Comparison of ENCODE assay signal across 10 cellular contexts in genomic region chr7:108592633-108593277, GRCh38. TPM values are rescaled to one million over a fixed set of nuclear protein-coding genes. Genes with fewer than 3 reads are reported as not detected.
DNase-seq lines count a peak whose midpoint lies in the region; ATAC-seq and TF ChIP-seq lines count a peak whose summit lies in the region.
"Had no signal": no experiment of that assay in that cellular context is flagged by ENCODE, and none has a peak within 500 bp of the region (broad histone marks: within the 10 kb centered on the region; RNA-seq: fewer than 3 reads in every experiment).

No MANE protein-coding gene starts in this region.

- H3K14ac ChIP-seq in IMR-90 (replicated peaks; ENCODE audit: low read depth, low read length), result no peak overlapping the region

- POLR2A ChIA-PET in IMR-90 (lab: Charles Lee; ENCODE audit: unreplicated experiment), result interaction anchor here (0.7 kb wide), 1 partner anchor 1737 kb away, joined by 4 read pairs; no protein-coding TSS in a partner anchor
- POLR2A ChIA-PET in PC-3 (lab: Charles Lee; ENCODE audit: unreplicated experiment), result no interaction called here

- intact Hi-C loops in IMR-90 (cut with micrococcal nuclease) (no loop called here), PC-3 (cut with micrococcal nuclease) (no loop called here), head of caudate nucleus (cut with DNase I) (no loop called here), ascending aorta (cut with DNase I) (no loop called here)

- H2BK5ac ChIP-seq in IMR-90 (ENCODE audit: low read depth, low read length, poor library complexity, severe bottlenecking), result no peak overlapping the region

- H3K9me3 ChIP-seq in BE2C (no peaks in the 10 kb centered on the region), IMR-90 (ENCODE audit: control insufficient read depth, insufficient read depth, low read length) (no peaks in the 10 kb centered on the region), PC-3 (ENCODE audit: low read length) (no peaks in the 10 kb centered on the region), ascending aorta (no peaks in the 10 kb centered on the region)

- no peaks in the 10 kb centered on the region for H3K9me1 ChIP-seq in IMR-90 (ENCODE audit: insufficient read depth, low read length)

- ATAC-seq in IMR-90 (ENCODE audit: low read depth) (0 out of 2 replicates have a peak, but pooled peaks have one; percentile 56), PC-3 (peak; percentile 83), GM18520 (IDR thresholded peaks at IDR 0.05; ENCODE audit: unreplicated experiment) (no peak)
- ATAC-seq: left colon had no signal

- H2BK15ac ChIP-seq in IMR-90 (ENCODE audit: low read depth, low read length), result no peak overlapping the region

- H3K4me3 ChIP-seq in BE2C (ENCODE audit: low read depth, low read length) (no peak overlapping the region), IMR-90 (ENCODE audit: insufficient read depth, low read depth, low read length) (no peak overlapping the region), PC-3 (ENCODE audit: low read length) (no peak overlapping the region), ascending aorta (no peak overlapping the region)

- H3K36me3 ChIP-seq in BE2C (no peaks in the 10 kb centered on the region), IMR-90 (ENCODE audit: control insufficient read depth, insufficient read depth, low read length) (no peaks in the 10 kb centered on the region), PC-3 (ENCODE audit: low read depth, low read length) (no peaks in the 10 kb centered on the region), ascending aorta (no peaks in the 10 kb centered on the region)

- H4K20me1 ChIP-seq in IMR-90 (ENCODE audit: insufficient read depth, low read length), result no peaks in the 10 kb centered on the region
- H4K20me1 ChIP-seq in PC-3 (ENCODE audit: low read length), result no peaks in the 10 kb centered on the region

- no peak for TF ChIP-seq POLR2A in IMR-90 (IDR thresholded peaks at IDR 0.05; ENCODE audit: low read depth, low read length)

- H2AFZ ChIP-seq in IMR-90 (replicated peaks; ENCODE audit: low read length, poor library complexity), result no peak overlapping the region
- H2AFZ ChIP-seq in PC-3 (ENCODE audit: low read length), result no peak overlapping the region

- no peak overlapping the region for H3K18ac ChIP-seq in IMR-90 (ENCODE audit: low read depth, low read length)

- H4K5ac ChIP-seq in IMR-90 (ENCODE audit: low read depth, low read length), result no peak overlapping the region

- in situ Hi-C loops in IMR-90 (cut with MboI; ENCODE audit: low sequenced_read_pairs), result no loop called here

- no peak overlapping the region for H4K8ac ChIP-seq in IMR-90 (ENCODE audit: low read depth in 2 of 2, low read length in 2 of 2)

- dilution Hi-C loops in IMR-90 (cut with HindIII; ENCODE audit: low sequenced_read_pairs, unreplicated experiment), result no loop called here

- no peak overlapping the region for H3K4ac ChIP-seq in IMR-90 (ENCODE audit: low read depth, low read length)

- no peak for TF ChIP-seq RAD21 in IMR-90 (IDR thresholded peaks at IDR 0.05; ENCODE audit: low read length)

- TF ChIP-seq CTCF in BE2C (IDR thresholded peaks at IDR 0.05; ENCODE audit: low read depth, low read length) (peak; percentile 77), IMR-90 (conservative IDR thresholded peaks at IDR 0.05; ENCODE audit: low read depth, low read length) (peak; percentile 23; the same call in 1 of the 2 replicates), PC-3 (conservative IDR thresholded peaks at IDR 0.05; ENCODE audit: low read depth, low read length) (peak; percentile 66), ascending aorta (IDR thresholded peaks at IDR 0.05) (no peak)

- peaks cover 3% of the 10 kb centered on the region; the same call in 1 of the 2 replicates for H3K4me1 ChIP-seq in BE2C
- no peaks in the 10 kb centered on the region for H3K4me1 ChIP-seq in IMR-90 (ENCODE audit: control insufficient read depth, insufficient read depth, low read length)
- no peaks in the 10 kb centered on the region for H3K4me1 ChIP-seq in PC-3 (ENCODE audit: insufficient read depth, low read length)
- no peaks in the 10 kb centered on the region for H3K4me1 ChIP-seq in ascending aorta

- H3K27me3 ChIP-seq in BE2C, result no peaks in the 10 kb centered on the region
- no peaks in the 10 kb centered on the region for H3K27me3 ChIP-seq in IMR-90 (ENCODE audit: control insufficient read depth, insufficient read depth, low read length)
- no peaks in the 10 kb centered on the region for H3K27me3 ChIP-seq in PC-3 (ENCODE audit: low read length)
- H3K27me3 ChIP-seq in ascending aorta, result no peaks in the 10 kb centered on the region

- no peak overlapping the region for H2AK9ac ChIP-seq in IMR-90 (replicated peaks; ENCODE audit: low read depth, low read length, poor library complexity)

- CTCF ChIA-PET in IMR-90 (lab: Yijun Ruan, JAX), result no interaction called here
- CTCF ChIA-PET in PC-3 (lab: Charles Lee), result interaction anchor here (0.6 kb wide), 2 partner anchors 48 to 94 kb away, joined by 3 to 4 read pairs; no protein-coding TSS in a partner anchor

- H3K9ac ChIP-seq in IMR-90 (ENCODE audit: low read depth, low read length) (no peak overlapping the region), PC-3 (ENCODE audit: low read length) (no peak overlapping the region)

- H2AK5ac ChIP-seq in IMR-90 (ENCODE audit: low read depth, low read length), result no peak overlapping the region

- DNase-seq in BE2C (peak; percentile 82), IMR-90 (no peak), PC-3 (peak; percentile 42), head of caudate nucleus (peak in 40 of 42 donors; percentile 12 to 81 (median 54)), kidney glomerular epithelial cell (lab: John Stamatoyannopoulos, UW) (no peak), ascending aorta (ENCODE audit: low spot score in 2 of 2) (no peak)
- DNase-seq in stimulated activated naive CD4-positive, alpha-beta T cell treated with Interleukin-2 at 50 U/mL for 16 hours (lab: John Stamatoyannopoulos, UW), result no peak
- DNase-seq: activated effector memory CD4-positive, alpha-beta T cell treated with Interleukin-2 at 50 U/mL for 16 hours; left colon had no signal

- no peaks in the 10 kb centered on the region for H3K79me2 ChIP-seq in PC-3 (ENCODE audit: low read length)

- H3K9me2 ChIP-seq in PC-3 (replicated peaks; ENCODE audit: low read length), result no peaks in the 10 kb centered on the region

- no peak overlapping the region for H2BK20ac ChIP-seq in IMR-90 (ENCODE audit: low read depth, low read length)

- no CpG with 5 or more reads among the region's 4 CpGs for WGBS in IMR-90 (ENCODE audit: extremely low coverage in 2 of 2, insufficient read length in 1 of 2), 2 experiments

- H2BK120ac ChIP-seq in IMR-90 (ENCODE audit: low read depth, low read length), result no peak overlapping the region

- no peak overlapping the region for H4K91ac ChIP-seq in IMR-90 (ENCODE audit: insufficient read depth, low read depth, low read length)

- no peak overlapping the region for H3K56ac ChIP-seq in IMR-90 (ENCODE audit: extremely low read depth, insufficient read depth, low read length)

- H3K27ac ChIP-seq in IMR-90 (ENCODE audit: insufficient read depth, low read length) (no peak overlapping the region), PC-3 (ENCODE audit: low read length) (no peak overlapping the region), ascending aorta (no peak overlapping the region)

- H3K23ac ChIP-seq in IMR-90 (ENCODE audit: low read depth, low read length), result no peak overlapping the region

- BruUV-seq in IMR-90 (replicated peaks; lab: Mats Ljungman, UMichigan), result no TSS peak
- no TSS peak for BruUV-seq in PC-3 (replicated peaks; lab: Mats Ljungman, UMichigan)

- H3F3A ChIP-seq in PC-3 (ENCODE audit: low read length, unreplicated experiment), result no peaks in the 10 kb centered on the region

- H3K4me2 ChIP-seq in IMR-90 (ENCODE audit: low read depth, low read length) (no peak overlapping the region), PC-3 (ENCODE audit: low read length) (no peak overlapping the region)

- no peaks in the 10 kb centered on the region for H3K79me1 ChIP-seq in IMR-90 (ENCODE audit: low read depth in 1 of 2, low read length in 2 of 2)

TF ChIP-seq in IMR-90, 13 proteins besides CTCF, POLR2A, EP300 and RAD21 (continues in another document):
- TF ChIP-seq CEBPB (IDR thresholded peaks at IDR 0.05; ENCODE audit: low read depth, low read length) (no peak), CHD1 (IDR thresholded peaks at IDR 0.05; ENCODE audit: low read depth, low read length) (no peak), FOS (IDR thresholded peaks at IDR 0.05; ENCODE audit: low read depth, low read length) (no peak), MAZ (IDR thresholded peaks at IDR 0.05; ENCODE audit: borderline replicate concordance, low read depth, low read length) (no peak), USF2 (IDR thresholded peaks at IDR 0.05; ENCODE audit: low read depth, low read length) (no peak), SMC3 (IDR thresholded peaks at IDR 0.05; ENCODE audit: low read depth, low read length) (no peak), BHLHE40 (IDR thresholded peaks at IDR 0.05; ENCODE audit: low read depth, low read length) (no peak)

RNA-seq across cellular contexts. Expression of gene DNAJB9, which starts 23.1 kb away (rescaled TPM):
- 54.5 TPM for polyA plus RNA-seq in BE2C (2012; ENCODE audit: insufficient read depth, insufficient read length, low read depth)
- total RNA-seq in IMR-90 (2012; rRNA removed), result 31.7 and 44.6 TPM in 2 replicates
- polyA plus RNA-seq in IMR-90 (2012; rRNA removed), result 3.8 and 4.6 TPM in 2 replicates
- polyA plus RNA-seq in IMR-90 (2012; cell fraction: cytosol; rRNA removed), result 6.1 and 11.0 TPM in 2 replicates
- polyA plus RNA-seq in IMR-90 (2012; cell fraction: nucleus; rRNA removed; ENCODE audit: low replicate concordance), result 2.1 and 2.7 TPM in 2 replicates
- 19.2 and 24.0 TPM in 2 replicates for total RNA-seq in PC-3 (2014; rRNA removed)
- total RNA-seq in ascending aorta, result 7.5 TPM

RNA-seq across cellular contexts. Expression of gene THAP5, which starts 23.2 kb away (rescaled TPM):
- 20.3 TPM for polyA plus RNA-seq in BE2C (2012; ENCODE audit: insufficient read depth, insufficient read length, low read depth)
- total RNA-seq in IMR-90 (2012; rRNA removed) (23.7 and 32.5 TPM in 2 replicates), PC-3 (2014; rRNA removed) (8.1 and 11.8 TPM in 2 replicates), ascending aorta (18.1 TPM)
- polyA plus RNA-seq in IMR-90 (2012; rRNA removed), result 5.2 and 6.7 TPM in 2 replicates
- polyA plus RNA-seq in IMR-90 (2012; cell fraction: cytosol; rRNA removed), result 1.1 and 1.4 TPM in 2 replicates
- polyA plus RNA-seq in IMR-90 (2012; cell fraction: nucleus; rRNA removed; ENCODE audit: low replicate concordance), result 0.76 and 2.9 TPM in 2 replicates

Comparison
In these comparisons a context has a peak if more than half of its experiments do, and no peak if none do; other contexts are left out.
1. DNase-seq: peak in BE2C (single experiment), PC-3 (single experiment) and head of caudate nucleus (40 of 42); none in IMR-90 (single experiment), kidney glomerular epithelial cell (single experiment), ascending aorta (0 of 2) and stimulated activated naive CD4-positive, alpha-beta T cell treated with Interleukin-2 at 50 U/mL for 16 hours (single experiment).
2. CTCF ChIP-seq: peak in BE2C (single experiment), IMR-90 (single experiment) and PC-3 (single experiment); none in ascending aorta (0 of 3).